ENCODE assay signal across 10 cellular contexts in the genomic region with DNA sequence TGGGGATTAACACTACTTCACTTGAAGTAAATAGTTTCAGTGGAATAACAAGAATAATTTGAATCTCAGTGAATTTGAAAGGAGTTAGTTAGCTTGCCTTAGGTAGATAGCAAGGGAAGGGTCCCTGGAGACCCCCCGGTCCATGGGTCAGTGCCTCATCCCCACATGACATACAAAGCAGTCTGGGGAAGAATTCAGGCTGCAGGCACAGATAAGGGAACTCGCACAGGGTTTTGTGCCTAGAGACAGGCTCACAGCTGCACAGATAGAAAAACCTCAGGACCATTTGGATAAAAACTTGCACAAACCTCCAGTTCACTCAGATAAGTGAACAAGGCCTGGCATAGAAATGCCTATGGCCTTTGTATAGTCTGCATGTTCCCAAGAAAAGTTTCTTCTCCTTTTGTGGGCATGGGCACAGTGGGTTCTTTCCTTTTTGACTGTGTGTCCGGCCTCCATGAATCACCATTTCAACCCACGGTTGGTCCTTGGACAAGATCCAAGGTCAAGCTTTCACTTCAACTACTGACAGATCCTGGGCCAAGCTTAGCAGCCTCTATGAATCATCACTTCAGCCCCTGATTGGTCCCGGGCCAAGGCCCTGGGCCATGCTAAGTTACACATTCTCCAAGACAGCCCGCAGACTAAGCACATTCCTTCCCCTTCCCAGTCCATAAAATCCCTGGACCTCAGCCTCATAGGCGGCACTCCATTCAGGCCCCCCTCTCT.
A peak's percentile ranks its signal among the peaks of the same experiment; 100 is the strongest.
DNase-seq lines count a peak whose midpoint lies in the region; ATAC-seq and TF ChIP-seq lines count a peak whose summit lies in the region.
"Had no signal": no experiment of that assay in that cellular context is flagged by ENCODE, and none has a peak within 500 bp of the region (broad histone marks: within the 10 kb centered on the region; RNA-seq: fewer than 3 reads in every experiment).

No MANE protein-coding gene starts in this region.

- TF ChIP-seq CTCF in foreskin keratinocyte (conservative IDR thresholded peaks at IDR 0.05) = no peak
- TF ChIP-seq CTCF in omental fat pad (IDR thresholded peaks at IDR 0.05) = no peak

- H3K9me3 ChIP-seq in SJCRH30 (replicated peaks) = peaks cover 4% of the 10 kb centered on the region; the same call in 1 of the 2 replicates

- no peak for ATAC-seq in foreskin keratinocyte
- ATAC-seq in omental fat pad (ENCODE audit: low FRiP score) = peak; percentile 99
- no peak for ATAC-seq in HG03432 (IDR thresholded peaks at IDR 0.05; ENCODE audit: unreplicated experiment)
- ATAC-seq: activated T-helper 17 cell treated with anti-CD3 and anti-CD28 coated beads, Interleukin-2, amount 50 U/mL, for 72 hours had no signal

- H3K4me3 ChIP-seq in SJCRH30 = peak overlapping the region; percentile 22

- peak overlapping the region; percentile 51 for H3K27ac ChIP-seq in SJCRH30
- no peak overlapping the region for H3K27ac ChIP-seq in foreskin keratinocyte

- no peaks in the 10 kb centered on the region for H3K27me3 ChIP-seq in SJCRH30
- H3K27me3 ChIP-seq in foreskin keratinocyte = no peaks in the 10 kb centered on the region

- H3K4me1 ChIP-seq in SJCRH30 = peaks cover 12% of the 10 kb centered on the region
- no peaks in the 10 kb centered on the region for H3K4me1 ChIP-seq in foreskin keratinocyte

- peak; percentile 0 for DNase-seq in ELR (ENCODE audit: low read depth)
- DNase-seq in SJCRH30 = peak; percentile 92 to 94
- DNase-seq in foreskin keratinocyte = peak; percentile 0 to 1
- DNase-seq in omental fat pad (ENCODE audit: low spot score) = no peak
- no peak for DNase-seq in effector CD8-positive, alpha-beta T cell (lab: John Stamatoyannopoulos, UW)
- no peak for DNase-seq in activated CD4-positive, CD25-positive, alpha-beta regulatory T cell treated with anti-CD3 and anti-CD28 coated beads, Interleukin-2, amount 50 U/mL, for 72 hours
- DNase-seq in activated CD4-positive, alpha-beta T cell treated with anti-CD3 and anti-CD28 coated beads for 4 hours = no peak
- DNase-seq: small intestine had no signal

- H3K36me3 ChIP-seq in SJCRH30 = no peaks in the 10 kb centered on the region

Comparison
In these comparisons a context has a peak if more than half of its experiments do, and no peak if none do; other contexts are left out.
1. DNase-seq: peak in ELR (single experiment), SJCRH30 (2 of 2) and foreskin keratinocyte (2 of 2); none in omental fat pad (single experiment), effector CD8-positive, alpha-beta T cell (single experiment), activated CD4-positive, CD25-positive, alpha-beta regulatory T cell treated with anti-CD3 and anti-CD28 coated beads, Interleukin-2, amount 50 U/mL, for 72 hours (single experiment) and activated CD4-positive, alpha-beta T cell treated with anti-CD3 and anti-CD28 coated beads for 4 hours (0 of 2).